1 cellular context compared by ENCODE assay signal in genomic region chr1:109620890-109621289, GRCh38.
A peak's percentile ranks its signal among the peaks of the same experiment; 100 is the strongest.
TF ChIP-seq lines count a peak whose summit lies in the region.

No MANE protein-coding gene starts in this region.

TF ChIP-seq in HepG2, 621 proteins besides CTCF, POLR2A, EP300 and RAD21 (continued from another document and continues in another):
- TF ChIP-seq ZNF609 (CRISPR knock-in tag; IDR thresholded peaks at IDR 0.05; ENCODE audit: borderline replicate concordance) (0 out of 2 replicates have a peak, but pooled peaks have one; percentile 22), ZNF710 (CRISPR knock-in tag; IDR thresholded peaks at IDR 0.05; ENCODE audit: borderline replicate concordance) (no peak), MIER2 (CRISPR knock-in tag; IDR thresholded peaks at IDR 0.05) (no peak), ZSCAN20 (CRISPR knock-in tag; IDR thresholded peaks at IDR 0.05; ENCODE audit: borderline replicate concordance) (no peak), ZNF563 (CRISPR knock-in tag; IDR thresholded peaks at IDR 0.05) (no peak), ZNF121 (CRISPR knock-in tag; IDR thresholded peaks at IDR 0.05) (no peak), ZSCAN29 (CRISPR knock-in tag; conservative IDR thresholded peaks at IDR 0.05) (no peak), RNF219 (CRISPR knock-in tag; IDR thresholded peaks at IDR 0.05) (no peak), DMTF1 (CRISPR knock-in tag; IDR thresholded peaks at IDR 0.05) (no peak), ZMAT3 (CRISPR knock-in tag; conservative IDR thresholded peaks at IDR 0.05) (no peak), FLYWCH1 (CRISPR knock-in tag; IDR thresholded peaks at IDR 0.05) (no peak), PLRG1 (conservative IDR thresholded peaks at IDR 0.05) (no peak), TEAD2 (CRISPR knock-in tag; IDR thresholded peaks at IDR 0.05) (no peak), GPBP1L1 (CRISPR knock-in tag; IDR thresholded peaks at IDR 0.05) (no peak), ZNF367 (CRISPR knock-in tag; IDR thresholded peaks at IDR 0.05; ENCODE audit: borderline replicate concordance) (no peak), ZNF30 (CRISPR knock-in tag; IDR thresholded peaks at IDR 0.05) (no peak), HIC2 (CRISPR knock-in tag; IDR thresholded peaks at IDR 0.05; ENCODE audit: low read depth) (no peak), ZNF274 (CRISPR knock-in tag; IDR thresholded peaks at IDR 0.05) (no peak), ZMYM4 (CRISPR knock-in tag; IDR thresholded peaks at IDR 0.05) (no peak; the same call in 1 of the 2 replicates), ZNF75D (CRISPR knock-in tag; IDR thresholded peaks at IDR 0.05; ENCODE audit: borderline replicate concordance) (no peak), RBM22 (optimal IDR thresholded peaks at IDR 0.05; ENCODE audit: low read length) (peak; percentile 75), ELF1 (CRISPR knock-in tag; IDR thresholded peaks at IDR 0.05) (peak; percentile 90), ZNF564 (CRISPR knock-in tag; IDR thresholded peaks at IDR 0.05) (no peak), EEA1 (CRISPR knock-in tag; IDR thresholded peaks at IDR 0.05; ENCODE audit: borderline replicate concordance) (no peak), ZNF350 (CRISPR knock-in tag; IDR thresholded peaks at IDR 0.05; ENCODE audit: borderline replicate concordance, low read depth) (no peak), GABPB1 (CRISPR knock-in tag; IDR thresholded peaks at IDR 0.05) (peak; percentile 85), ZNF546 (CRISPR knock-in tag; conservative IDR thresholded peaks at IDR 0.05) (no peak), ZNF704 (CRISPR knock-in tag; IDR thresholded peaks at IDR 0.05; ENCODE audit: borderline replicate concordance) (no peak), ZNF644 (CRISPR knock-in tag; IDR thresholded peaks at IDR 0.05; ENCODE audit: low read depth) (no peak), TBX2 (CRISPR knock-in tag; IDR thresholded peaks at IDR 0.05; ENCODE audit: borderline replicate concordance) (no peak), ARHGAP35 (CRISPR knock-in tag; IDR thresholded peaks at IDR 0.05; ENCODE audit: borderline replicate concordance) (no peak), ZBTB7B (CRISPR knock-in tag; IDR thresholded peaks at IDR 0.05) (no peak), CENPT (CRISPR knock-in tag; IDR thresholded peaks at IDR 0.05; ENCODE audit: low read depth) (no peak), JDP2 (CRISPR knock-in tag; IDR thresholded peaks at IDR 0.05; ENCODE audit: borderline replicate concordance) (no peak), GATAD1 (CRISPR knock-in tag; IDR thresholded peaks at IDR 0.05) (peak; percentile 46; the same call in 1 of the 2 replicates), HMGA1 (CRISPR knock-in tag; conservative IDR thresholded peaks at IDR 0.05) (no peak), SOX6 (IDR thresholded peaks at IDR 0.05) (no peak), SOX6 (CRISPR knock-in tag; IDR thresholded peaks at IDR 0.05) (no peak), ZSCAN31 (CRISPR knock-in tag; IDR thresholded peaks at IDR 0.05; ENCODE audit: low read depth) (no peak), DMAP1 (CRISPR knock-in tag; IDR thresholded peaks at IDR 0.05) (no peak), FOXO1 (CRISPR knock-in tag; IDR thresholded peaks at IDR 0.05) (no peak), ZNF619 (CRISPR knock-in tag; IDR thresholded peaks at IDR 0.05) (no peak), ADNP (CRISPR knock-in tag; IDR thresholded peaks at IDR 0.05) (no peak), ZNF333 (CRISPR knock-in tag; IDR thresholded peaks at IDR 0.05; ENCODE audit: borderline replicate concordance) (no peak), ZBTB1 (CRISPR knock-in tag; IDR thresholded peaks at IDR 0.05; ENCODE audit: borderline replicate concordance) (no peak), IKZF4 (CRISPR knock-in tag; IDR thresholded peaks at IDR 0.05; ENCODE audit: borderline replicate concordance, low read depth, not compliant biosample characterization) (no peak), ATRX (CRISPR knock-in tag; IDR thresholded peaks at IDR 0.05; ENCODE audit: borderline replicate concordance) (no peak), LBX2 (CRISPR knock-in tag; IDR thresholded peaks at IDR 0.05; ENCODE audit: borderline replicate concordance) (no peak), MXD3 (CRISPR knock-in tag; IDR thresholded peaks at IDR 0.05) (no peak), ZNF577 (CRISPR knock-in tag; IDR thresholded peaks at IDR 0.05; ENCODE audit: borderline replicate concordance, low read depth) (no peak), TCF7L2 (IDR thresholded peaks at IDR 0.05; ENCODE audit: low read depth, low read length) (no peak), KMT2A (CRISPR knock-in tag; IDR thresholded peaks at IDR 0.05) (no peak), IKZF5 (CRISPR knock-in tag; IDR thresholded peaks at IDR 0.05) (no peak), MYC (CRISPR knock-in tag; IDR thresholded peaks at IDR 0.05; ENCODE audit: borderline replicate concordance) (0 out of 2 replicates have a peak, but pooled peaks have one; percentile 23), THAP11 (CRISPR knock-in tag; IDR thresholded peaks at IDR 0.05) (peak; percentile 67; the same call in 1 of the 2 replicates)
